ENCODE assay signal across 29 cellular contexts in the genomic region with DNA sequence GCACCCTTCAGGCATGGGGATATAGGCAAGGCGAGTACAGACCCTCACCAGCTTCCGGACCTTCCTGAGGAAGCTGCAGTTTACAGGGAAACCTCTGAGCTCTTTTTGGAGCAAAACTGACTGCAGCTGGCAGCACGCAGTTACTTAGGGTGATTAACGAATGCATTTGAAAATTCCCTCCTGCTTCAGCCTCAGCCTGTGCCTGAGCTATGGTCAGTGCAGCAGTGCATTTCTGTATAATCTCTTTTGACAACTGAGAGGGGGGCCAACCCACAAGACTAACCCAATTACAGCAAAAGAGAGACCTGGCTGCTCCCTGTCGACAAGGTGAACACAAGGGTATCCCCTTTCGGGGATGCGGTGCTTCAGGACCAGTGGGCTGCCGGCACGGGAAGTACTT.
DNase-seq lines count a peak whose midpoint lies in the region; ATAC-seq lines count a peak whose summit lies in the region.
"Had no signal": no experiment of that assay in that cellular context is flagged by ENCODE, and none has a peak within 500 bp of the region (broad histone marks: within the 10 kb centered on the region; RNA-seq: fewer than 3 reads in every experiment).

No MANE protein-coding gene starts in this region.

- ATAC-seq in HG02885 (IDR thresholded peaks at IDR 0.05; ENCODE audit: poor library complexity, unreplicated experiment) = no peak
- ATAC-seq: CD8-positive, alpha-beta T cell; HepG2; K562; Panc1 had no signal

- no peak overlapping the region for H4K8ac ChIP-seq in mesendoderm (ENCODE audit: low read depth, low read length)

- no peak overlapping the region for H2AK5ac ChIP-seq in mesendoderm (ENCODE audit: low read length)

- peaks cover 5 to 22% (median 13%) of the 10 kb centered on the region in 11 experiments; a peak in 17 of 22 replicates for H3K9me3 ChIP-seq in BLaER1 treated with 17β-estradiol and CSF1 and Interleukin-3, amounts not matched to agents 10 nM and 100 nM (replicated peaks in 1 of 11)

- H2BK15ac ChIP-seq in mesendoderm (replicated peaks; ENCODE audit: low read depth) = no peak overlapping the region

- H3K4me3 ChIP-seq in BLaER1 treated with 17β-estradiol and CSF1 and Interleukin-3, amounts not matched to agents 10 nM and 100 nM = no peak overlapping the region
- no peak overlapping the region for H3K4me3 ChIP-seq in mesendoderm (ENCODE audit: low read length)
- H3K4me3 ChIP-seq: K562 had no signal

- H3K9ac ChIP-seq in BLaER1 treated with 17β-estradiol and CSF1 and Interleukin-3, amounts not matched to agents 10 nM and 100 nM = no peak overlapping the region; a peak in 1 of 22 replicates
- peak overlapping the region; percentile 12 for H3K9ac ChIP-seq in mesendoderm (ENCODE audit: low read length)

- H3K79me2 ChIP-seq in mesendoderm (ENCODE audit: control insufficient read depth, insufficient read depth, low read length) = no peaks in the 10 kb centered on the region

- no peaks in the 10 kb centered on the region for H3K27me3 ChIP-seq in BLaER1 treated with 17β-estradiol and CSF1 and Interleukin-3, amounts not matched to agents 10 nM and 100 nM
- H3K27me3 ChIP-seq in mesendoderm (ENCODE audit: insufficient read depth, low read length, poor library complexity) = no peaks in the 10 kb centered on the region

- no peaks in the 10 kb centered on the region for H4K20me1 ChIP-seq in BLaER1 treated with 17β-estradiol and CSF1 and Interleukin-3, amounts not matched to agents 10 nM and 100 nM

- H3K4me1 ChIP-seq in BLaER1 treated with 17β-estradiol and CSF1 and Interleukin-3, amounts not matched to agents 10 nM and 100 nM = peaks cover 4 to 15% (median 9%) of the 10 kb centered on the region in 10 experiments; a peak in 15 of 20 replicates
- peaks cover 16% of the 10 kb centered on the region for H3K4me1 ChIP-seq in mesendoderm (ENCODE audit: control insufficient read depth, low read depth, low read length)

- no CpG with 5 or more reads among the region's 9 CpGs for WGBS in mesendoderm (ENCODE audit: extremely low coverage, insufficient coverage, low lambda C conversion rate)

- no peak overlapping the region for H3K27ac ChIP-seq in BLaER1 treated with 17β-estradiol and CSF1 and Interleukin-3, amounts not matched to agents 10 nM and 100 nM
- H3K27ac ChIP-seq in mesendoderm (ENCODE audit: low read depth, low read length) = no peak overlapping the region
- H3K27ac ChIP-seq: C4-2B, RWPE1 had no signal

- peak overlapping the region in 7 of 11 experiments; percentile 15 to 53 (median 42); a peak in 8 of 22 replicates for H3K4me2 ChIP-seq in BLaER1 treated with 17β-estradiol and CSF1 and Interleukin-3, amounts not matched to agents 10 nM and 100 nM
- no peak overlapping the region for H3K4me2 ChIP-seq in mesendoderm (ENCODE audit: low read length)

- H2BK120ac ChIP-seq in mesendoderm (ENCODE audit: low read depth, low read length) = no peak overlapping the region

- H3K4ac ChIP-seq in mesendoderm (ENCODE audit: low read depth, low read length) = no peak overlapping the region

- no peaks in the 10 kb centered on the region for H3K36me3 ChIP-seq in BLaER1 treated with 17β-estradiol and CSF1 and Interleukin-3, amounts not matched to agents 10 nM and 100 nM
- no peaks in the 10 kb centered on the region for H3K36me3 ChIP-seq in mesendoderm (ENCODE audit: control insufficient read depth, insufficient read depth, low read length)

- no peak overlapping the region for H3K23ac ChIP-seq in mesendoderm (ENCODE audit: low read length)

- peak; percentile 88 for DNase-seq in NCI-H82 (lab: John Stamatoyannopoulos, UW)
- peak; percentile 29 for DNase-seq in UCSD-AML1 (lab: John Stamatoyannopoulos, UW; ENCODE audit: unreplicated experiment)
- DNase-seq in mesendoderm = no peak
- DNase-seq in NAMALWA (ENCODE audit: low spot score) = no peak
- DNase-seq in activated CD4-positive, alpha-beta T cell treated with anti-CD3 and anti-CD28 coated beads, Interleukin-2, amount 50 U/mL, for 4 hours = no peak
- DNase-seq in activated CD4-positive, alpha-beta T cell treated with anti-CD3 and anti-CD28 coated beads for 4 hours = no peak
- DNase-seq: CD8-positive, alpha-beta T cell; DMS 273 treated with DMSO at 0.1 percent for 48 hours; DMS79; EL; GDM1; H9; MV-4-11; NCI-H1105 treated with DMSO at 0.1 percent for 48 hours; NCI-H146; NCI-H1930; NCI-H2107; NCI-H446; NCI-H524 treated with DMSO at 0.1 percent for 48 hours; NCI-H774; SHP77; SW 1271 had no signal

- H3K56ac ChIP-seq in mesendoderm (ENCODE audit: low read length) = peak overlapping the region; percentile 54

- no peak overlapping the region for H4K5ac ChIP-seq in mesendoderm (ENCODE audit: low read length)

- no peaks in the 10 kb centered on the region for H3K79me1 ChIP-seq in mesendoderm (ENCODE audit: low read length)

- peak overlapping the region; percentile 21 for H2BK5ac ChIP-seq in mesendoderm (ENCODE audit: low read length)

- peak overlapping the region; percentile 29 for H3K18ac ChIP-seq in mesendoderm (ENCODE audit: low read length)

Comparison
In these comparisons a context has a peak if more than half of its experiments do, and no peak if none do; other contexts are left out.
1. DNase-seq: peak in NCI-H82 (single experiment) and UCSD-AML1 (single experiment); none in mesendoderm (single experiment), NAMALWA (single experiment), activated CD4-positive, alpha-beta T cell treated with anti-CD3 and anti-CD28 coated beads, Interleukin-2, amount 50 U/mL, for 4 hours (0 of 2) and activated CD4-positive, alpha-beta T cell treated with anti-CD3 and anti-CD28 coated beads for 4 hours (0 of 2).